In genomic region chr3:147410518-147411234, GRCh38 we compare ENCODE assay signal across 9 cellular contexts. TPM values are rescaled to one million over a fixed set of nuclear protein-coding genes. Genes with fewer than 3 reads are reported as not detected.
A peak's percentile ranks its signal among the peaks of the same experiment; 100 is the strongest.
DNase-seq lines count a peak whose midpoint lies in the region; ATAC-seq and TF ChIP-seq lines count a peak whose summit lies in the region.
"Had no signal": no experiment of that assay in that cellular context is flagged by ENCODE, and none has a peak within 500 bp of the region (broad histone marks: within the 10 kb centered on the region; RNA-seq: fewer than 3 reads in every experiment).

No MANE protein-coding gene starts in this region.

- no peak for ATAC-seq in CD4-positive, alpha-beta T cell (ENCODE audit: poor library complexity)
- no peak for ATAC-seq in HG03097 (IDR thresholded peaks at IDR 0.05; ENCODE audit: low FRiP score, unreplicated experiment)
- no peak for ATAC-seq in GM18517 (IDR thresholded peaks at IDR 0.05; ENCODE audit: unreplicated experiment)

- no peak overlapping the region for H3K27ac Mint-ChIP-seq in CD4-positive, alpha-beta T cell
- H3K27ac Mint-ChIP-seq in dendritic cell treated with granulocyte-macrophage colony-stimulating factor and Interleukin-4, amounts not matched to agents 40 ng/mL and 50 ng/mL, for 4 days, result no peak overlapping the region
- peak overlapping the region; percentile 28 for H3K27ac Mint-ChIP-seq in neural crest cell (ENCODE audit: unreplicated experiment)

- H3K27me3 ChIP-seq in CD4-positive, alpha-beta T cell (ENCODE audit: control insufficient read depth, insufficient read depth, low read length), result peaks cover 98% of the 10 kb centered on the region
- no peaks in the 10 kb centered on the region for H3K27me3 ChIP-seq in KMS-11 (ENCODE audit: insufficient read depth, low read depth)

- no peak overlapping the region for H3K4me2 ChIP-seq in KMS-11

- no peaks in the 10 kb centered on the region for H3K36me3 ChIP-seq in KMS-11 (ENCODE audit: insufficient read depth)

- peak overlapping the region; percentile 6; the same call in 1 of the 2 replicates for H2AFZ ChIP-seq in KMS-11 (ENCODE audit: low read depth)

- H3K4me3 ChIP-seq in KMS-11 (IDR thresholded peaks at IDR 0.05; ENCODE audit: insufficient read depth, low read depth, low read length), result no peak overlapping the region

- H3K4me1 ChIP-seq in KMS-11 (ENCODE audit: low read depth, poor library complexity, severe bottlenecking), result no peaks in the 10 kb centered on the region

- CTCF ChIA-PET in CD4-positive, alpha-beta T cell (lab: Charles Lee), result no interaction called here

- H3K27ac ChIP-seq in CD4-positive, alpha-beta T cell (ENCODE audit: low read depth, low read length), result no peak overlapping the region
- H3K27ac ChIP-seq in KMS-11, result no peak overlapping the region

- no peaks in the 10 kb centered on the region for H4K20me1 ChIP-seq in KMS-11 (ENCODE audit: insufficient read depth)

- peaks cover 24% of the 10 kb centered on the region for H3K4me1 Mint-ChIP-seq in CD4-positive, alpha-beta T cell (ENCODE audit: low read depth)
- peaks cover 35% of the 10 kb centered on the region for H3K4me1 Mint-ChIP-seq in dendritic cell treated with granulocyte-macrophage colony-stimulating factor and Interleukin-4, amounts not matched to agents 40 ng/mL and 50 ng/mL, for 4 days (ENCODE audit: low read depth)
- peaks cover 58% of the 10 kb centered on the region for H3K4me1 Mint-ChIP-seq in neural crest cell

- POLR2A ChIA-PET in CD4-positive, alpha-beta T cell (lab: Charles Lee), result no interaction called here

- H3K4me3 Mint-ChIP-seq in CD4-positive, alpha-beta T cell, result peak overlapping the region; percentile 2
- peak overlapping the region; percentile 64 for H3K4me3 Mint-ChIP-seq in dendritic cell treated with granulocyte-macrophage colony-stimulating factor and Interleukin-4, amounts not matched to agents 40 ng/mL and 50 ng/mL, for 4 days
- peak overlapping the region; percentile 81 for H3K4me3 Mint-ChIP-seq in neural crest cell

- no peaks in the 10 kb centered on the region for H3K79me2 ChIP-seq in KMS-11 (ENCODE audit: insufficient read depth, low read depth)

- peaks cover 9% of the 10 kb centered on the region for H3K9me3 ChIP-seq in CD4-positive, alpha-beta T cell (ENCODE audit: control insufficient read depth, low read length)

- intact Hi-C loops in CD4-positive, alpha-beta T cell (cut with DNase I, micrococcal nuclease), result no loop called here
- intact Hi-C loops in dendritic cell treated with granulocyte-macrophage colony-stimulating factor and Interleukin-4, amounts not matched to agents 40 ng/mL and 50 ng/mL, for 4 days (cut with micrococcal nuclease), result no loop called here

- H3K9me3 Mint-ChIP-seq in CD4-positive, alpha-beta T cell, result peaks cover 11% of the 10 kb centered on the region
- H3K9me3 Mint-ChIP-seq in dendritic cell treated with granulocyte-macrophage colony-stimulating factor and Interleukin-4, amounts not matched to agents 40 ng/mL and 50 ng/mL, for 4 days, result peaks cover 14% of the 10 kb centered on the region
- H3K9me3 Mint-ChIP-seq in neural crest cell, result no peaks in the 10 kb centered on the region

- no peak for TF ChIP-seq CTCF in CD4-positive, alpha-beta T cell (IDR thresholded peaks at IDR 0.05)
- no peak for TF ChIP-seq CTCF in KMS-11 (conservative IDR thresholded peaks at IDR 0.05; ENCODE audit: low read depth, low read length)
- TF ChIP-seq CTCF in neural crest cell (conservative IDR thresholded peaks at IDR 0.05), result no peak

- no peak overlapping the region for H3K9ac ChIP-seq in KMS-11

- DNase-seq in CD4-positive, alpha-beta T cell, result no peak
- no peak for DNase-seq in neural crest cell (ENCODE audit: low read depth, low spot score)
- no peak for DNase-seq in SKM-1 (lab: John Stamatoyannopoulos, UW; ENCODE audit: unreplicated experiment)
- DNase-seq in SW 1271 (lab: John Stamatoyannopoulos, UW), result no peak

- peaks cover 89% of the 10 kb centered on the region for H3K27me3 Mint-ChIP-seq in CD4-positive, alpha-beta T cell
- peaks cover 92% of the 10 kb centered on the region for H3K27me3 Mint-ChIP-seq in dendritic cell treated with granulocyte-macrophage colony-stimulating factor and Interleukin-4, amounts not matched to agents 40 ng/mL and 50 ng/mL, for 4 days
- peaks cover 97% of the 10 kb centered on the region for H3K27me3 Mint-ChIP-seq in neural crest cell (ENCODE audit: low read depth)

- no peaks in the 10 kb centered on the region for H3K36me3 Mint-ChIP-seq in CD4-positive, alpha-beta T cell (ENCODE audit: low read depth)
- peaks cover 6% of the 10 kb centered on the region for H3K36me3 Mint-ChIP-seq in dendritic cell treated with granulocyte-macrophage colony-stimulating factor and Interleukin-4, amounts not matched to agents 40 ng/mL and 50 ng/mL, for 4 days (ENCODE audit: low read depth)
- H3K36me3 Mint-ChIP-seq in neural crest cell (ENCODE audit: low read depth), result peaks cover 24% of the 10 kb centered on the region

RNA-seq across cellular contexts. Expression of gene ZIC1, which starts 1.5 kb away (rescaled TPM):
- not detected for total RNA-seq in CD4-positive, alpha-beta T cell
- 54.3 and 64.5 TPM in 2 replicates for total RNA-seq in neural crest cell
- total RNA-seq: renal cortical epithelial cell had no signal

RNA-seq across cellular contexts. Expression of gene ZIC4, which starts 4.3 kb away (rescaled TPM):
- total RNA-seq in CD4-positive, alpha-beta T cell, result not detected
- total RNA-seq in neural crest cell, result 4.5 and 6.1 TPM in 2 replicates
- total RNA-seq: renal cortical epithelial cell had no signal

Comparison
In these comparisons a context has a peak if more than half of its experiments do, and no peak if none do; other contexts are left out.
1. H3K4me3 Mint-ChIP-seq: peak in every context shown above with its lines; median percentile 81 in neural crest cell; 64 in dendritic cell treated with granulocyte-macrophage colony-stimulating factor and Interleukin-4, amounts not matched to agents 40 ng/mL and 50 ng/mL, for 4 days; 2 in CD4-positive, alpha-beta T cell.
2. RNA of gene ZIC1, which starts 1.5 kb away (total RNA-seq): 54.3 to 64.5 TPM in neural crest cell; not detected in CD4-positive, alpha-beta T cell; every median in the first group is over 10 times any median in the second.